ENCODE assay signal across 14 cellular contexts in genomic region chr20:61500791-61501321, GRCh38.
DNase-seq lines count a peak whose midpoint lies in the region; ATAC-seq and TF ChIP-seq lines count a peak whose summit lies in the region.
"Had no signal": no experiment of that assay in that cellular context is flagged by ENCODE, and none has a peak within 500 bp of the region (broad histone marks: within the 10 kb centered on the region; RNA-seq: fewer than 3 reads in every experiment).

No MANE protein-coding gene starts in this region.

- H3K27ac Mint-ChIP-seq in T-cell (peak overlapping the region in 1 of 2 donors; percentile 84), Calu3 (ENCODE audit: unreplicated experiment) (no peak overlapping the region)
- H3K27ac Mint-ChIP-seq: B cell had no signal

- ATAC-seq in T-cell (replicated peaks in 1 of 4) (peak in 3 of 4 experiments; percentile 49 to 85 (median 72)), HG03045 (IDR thresholded peaks at IDR 0.05; ENCODE audit: unreplicated experiment) (no peak)
- ATAC-seq: activated CD4-positive, CD25-positive, alpha-beta regulatory T cell treated with anti-CD3 and anti-CD28 coated beads, Interleukin-2, amount 50 U/mL, for 24 hours; left lung had no signal

- CTCF ChIA-PET in T-cell (lab: Charles Lee), result no interaction called here
- CTCF ChIA-PET in Calu3 (lab: Charles Lee), result no interaction called here

- peak; percentile 6 for DNase-seq in stimulated activated CD4-positive, alpha-beta T cell treated with anti-CD3 and anti-CD28 coated beads, Interleukin-12 subunit alpha, Interleukin-12 subunit beta, amount 100 ng/mL, for 4 hours
- no peak for DNase-seq in stimulated activated CD4-positive, alpha-beta T cell treated with anti-CD3 and anti-CD28 coated beads, Interleukin-4, amount 100 ng/mL, for 4 hours
- DNase-seq in T-cell (peak in 8 of 34 experiments; percentile 4 to 24 (median 10)), fibroblast of pulmonary artery (ENCODE audit: low read depth) (peak; percentile 10), spleen (no peak), Calu3 (no peak), osteoblast (ENCODE audit: insufficient read length, low spot score, missing footprints) (no peak)
- DNase-seq: activated naive CD4-positive, alpha-beta T cell treated with Interleukin-2 at 50 U/mL for 16 hours; NCI-H1105; NCI-H82 had no signal

- H3K27ac ChIP-seq in spleen, result peak overlapping the region in 7 of 8 donors; percentile 9 to 59 (median 41)
- no peak overlapping the region for H3K27ac ChIP-seq in osteoblast (ENCODE audit: low read depth, low read length)
- H3K27ac ChIP-seq: left lung had no signal

- no peaks in the 10 kb centered on the region for H4K20me1 ChIP-seq in osteoblast (ENCODE audit: insufficient read depth, low read length)

- H3K4me3 Mint-ChIP-seq in T-cell, result peak overlapping the region in 1 of 3 donors; percentile 19
- no peak overlapping the region for H3K4me3 Mint-ChIP-seq in Calu3 (ENCODE audit: low read depth, unreplicated experiment)
- H3K4me3 Mint-ChIP-seq: B cell had no signal

- no peaks in the 10 kb centered on the region for H3K79me2 ChIP-seq in osteoblast (ENCODE audit: insufficient read depth, low read length)

- POLR2A ChIA-PET in T-cell (lab: Charles Lee), result no interaction called here

- peaks cover 0 to 9% (median 0%) of the 10 kb centered on the region in 3 donors for H3K4me1 Mint-ChIP-seq in T-cell
- no peaks in the 10 kb centered on the region for H3K4me1 Mint-ChIP-seq in Calu3 (ENCODE audit: low read depth, unreplicated experiment)
- H3K4me1 Mint-ChIP-seq: B cell had no signal

- no peaks in the 10 kb centered on the region for H3K36me3 ChIP-seq in spleen
- H3K36me3 ChIP-seq in osteoblast (ENCODE audit: insufficient read depth, low read length), result no peaks in the 10 kb centered on the region
- H3K36me3 ChIP-seq: left lung had no signal

- no peak overlapping the region for H2AFZ ChIP-seq in osteoblast (ENCODE audit: low read length)

- TF ChIP-seq CTCF in fibroblast of pulmonary artery (IDR thresholded peaks at IDR 0.05; ENCODE audit: low read length, missing control alignments), result no peak
- no peak for TF ChIP-seq CTCF in spleen (IDR thresholded peaks at IDR 0.05 in 8 of 11, conservative IDR thresholded peaks at IDR 0.05 in 3 of 11)
- no peak for TF ChIP-seq CTCF in Calu3 (IDR thresholded peaks at IDR 0.05; ENCODE audit: unreplicated experiment)
- TF ChIP-seq CTCF in osteoblast (IDR thresholded peaks at IDR 0.05; ENCODE audit: extremely low read depth, low read depth, low read length), result no peak

- H3K9me3 ChIP-seq in spleen, result peaks cover 0 to 9% (median 0%) of the 10 kb centered on the region in 8 donors
- H3K9me3 ChIP-seq in osteoblast (ENCODE audit: low read depth, low read length), result no peaks in the 10 kb centered on the region
- H3K9me3 ChIP-seq: left lung had no signal

- H3K4me2 ChIP-seq in osteoblast (ENCODE audit: insufficient read depth, low read length), result no peak overlapping the region

- BruUV-seq in Calu3 (replicated peaks; lab: Mats Ljungman, UMichigan), result no TSS peak

- intact Hi-C loops in spleen (cut with DNase I; ENCODE audit: low total_unique reads) (no loop called here), Calu3 (cut with micrococcal nuclease; ENCODE audit: unreplicated experiment) (no loop called here)

- H3K27me3 Mint-ChIP-seq in T-cell, result peaks cover 0 to 1% of the 10 kb centered on the region in 2 donors
- peaks cover 13% of the 10 kb centered on the region for H3K27me3 Mint-ChIP-seq in Calu3 (ENCODE audit: unreplicated experiment)
- H3K27me3 Mint-ChIP-seq: B cell had no signal

- no peak for TF ChIP-seq POLR2A in spleen (IDR thresholded peaks at IDR 0.05)

- H3K36me3 Mint-ChIP-seq in T-cell, result no peaks in the 10 kb centered on the region
- H3K36me3 Mint-ChIP-seq in Calu3 (ENCODE audit: insufficient read depth, unreplicated experiment), result no peaks in the 10 kb centered on the region

- H3K4me3 ChIP-seq in fibroblast of pulmonary artery (replicated peaks; ENCODE audit: low read depth, low read length) (no peak overlapping the region), spleen (no peak overlapping the region), osteoblast (ENCODE audit: insufficient read depth, low read length) (no peak overlapping the region)
- H3K4me3 ChIP-seq: left lung had no signal

- no peaks in the 10 kb centered on the region for H3K27me3 ChIP-seq in spleen (replicated peaks in 1 of 7)
- no peaks in the 10 kb centered on the region for H3K27me3 ChIP-seq in osteoblast (ENCODE audit: insufficient read depth, low read length)

- WGBS in spleen, 5 donors, result 46 to 57% (median 50%) methylated on average over 11 of the region's 11 CpGs

- H3K9me3 Mint-ChIP-seq in T-cell (no peaks in the 10 kb centered on the region), Calu3 (ENCODE audit: low read depth, unreplicated experiment) (peaks cover 7% of the 10 kb centered on the region)

- H3K4me1 ChIP-seq in spleen (peaks cover 0 to 22% (median 6%) of the 10 kb centered on the region in 6 donors), osteoblast (ENCODE audit: insufficient read depth, low read length) (no peaks in the 10 kb centered on the region)
- H3K4me1 ChIP-seq: left lung had no signal

Comparison
In these comparisons a context has a peak if more than half of its experiments do, and no peak if none do; other contexts are left out.
1. DNase-seq: peak in stimulated activated CD4-positive, alpha-beta T cell treated with anti-CD3 and anti-CD28 coated beads, Interleukin-12 subunit alpha, Interleukin-12 subunit beta, amount 100 ng/mL, for 4 hours (single experiment) and fibroblast of pulmonary artery (single experiment); none in stimulated activated CD4-positive, alpha-beta T cell treated with anti-CD3 and anti-CD28 coated beads, Interleukin-4, amount 100 ng/mL, for 4 hours (0 of 2), spleen (single experiment), Calu3 (single experiment) and osteoblast (single experiment).